13 cellular contexts compared by ENCODE assay signal in the genomic region with DNA sequence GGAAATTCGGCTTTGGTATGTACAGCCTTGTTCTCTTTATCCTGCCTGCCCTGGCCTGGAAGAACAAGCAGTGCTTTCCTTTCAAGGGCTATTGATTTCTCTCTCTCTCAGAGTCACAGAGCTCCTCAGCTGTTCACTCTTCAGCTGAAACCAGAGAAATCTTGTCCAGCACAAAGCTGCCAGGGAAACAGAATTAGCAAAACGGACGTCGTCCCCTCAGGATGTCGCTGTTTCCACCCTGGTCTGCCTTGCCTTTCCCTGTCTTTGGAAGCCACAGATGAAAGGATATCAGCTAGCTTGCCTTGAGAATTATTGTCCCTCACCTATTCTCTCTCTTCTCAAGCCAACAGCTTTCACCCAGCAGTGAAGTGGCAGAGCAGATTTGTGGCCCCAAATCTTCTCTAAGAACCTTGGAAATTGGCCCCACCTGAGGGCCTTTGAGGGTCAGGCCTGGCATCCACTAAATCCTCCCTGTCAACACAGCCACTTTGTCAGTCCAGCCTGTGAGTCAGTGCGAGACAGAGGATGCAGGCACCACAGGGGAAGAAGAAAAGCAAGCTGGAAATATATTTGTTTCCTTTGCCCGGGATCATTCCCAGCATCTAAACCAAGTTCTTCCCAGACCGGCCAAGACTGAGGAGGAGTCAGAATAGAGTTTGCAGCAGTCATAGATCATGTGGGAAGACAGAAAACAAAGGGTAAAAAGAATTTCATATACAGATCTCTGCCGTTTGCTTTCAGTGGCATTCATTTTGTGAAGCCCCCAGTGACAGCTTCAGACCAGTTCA.
DNase-seq lines count a peak whose midpoint lies in the region; TF ChIP-seq lines count a peak whose summit lies in the region.
"Had no signal": no experiment of that assay in that cellular context is flagged by ENCODE, and none has a peak within 500 bp of the region (broad histone marks: within the 10 kb centered on the region; RNA-seq: fewer than 3 reads in every experiment).

No MANE protein-coding gene starts in this region.

- peak; percentile 38 for DNase-seq in DMS79 treated with DMSO at 0.1 percent for 48 hours (lab: John Stamatoyannopoulos, UW)
- DNase-seq in RPMI7951 (ENCODE audit: low read depth) = peak; percentile 6
- DNase-seq in fibroblast of mammary gland (ENCODE audit: low read depth) = peak; percentile 15
- no peak for DNase-seq in prostate gland (ENCODE audit: low spot score)
- no peak for DNase-seq in middle frontal gyrus (ENCODE audit: extremely low spot score, low spot score)
- DNase-seq in stimulated activated CD4-positive, alpha-beta T cell treated with anti-CD3 and anti-CD28 coated beads, Interleukin-2, amount 100 ng/mL, for 48 hours = no peak
- no peak for DNase-seq in NCI-H69 (lab: John Stamatoyannopoulos, UW)
- no peak for DNase-seq in occipital lobe (lab: John Stamatoyannopoulos, UW)
- DNase-seq: cerebellar nuclear complex; stimulated activated CD4-positive, alpha-beta T cell treated with anti-CD3 and anti-CD28 coated beads, Interleukin-4, amount 100 ng/mL, for 1 hour; T-helper 2 cell; trophoblast cell had no signal

- TF ChIP-seq POLR2A in prostate gland (IDR thresholded peaks at IDR 0.05) = no peak

- H3K27me3 ChIP-seq in prostate gland (replicated peaks; ENCODE audit: insufficient read depth) = no peaks in the 10 kb centered on the region
- H3K27me3 ChIP-seq: hepatocyte had no signal

- H3K36me3 ChIP-seq in prostate gland = no peaks in the 10 kb centered on the region

- H3K9me3 ChIP-seq in prostate gland = no peaks in the 10 kb centered on the region

- TF ChIP-seq CTCF in fibroblast of mammary gland (conservative IDR thresholded peaks at IDR 0.05; ENCODE audit: control insufficient read depth, insufficient read depth, low read depth, low read length) (no peak), prostate gland (IDR thresholded peaks at IDR 0.05) (no peak)

- H3K27ac ChIP-seq in prostate gland = peak overlapping the region; percentile 30 to 41
- H3K27ac ChIP-seq: hepatocyte had no signal

- H3K4me3 ChIP-seq in fibroblast of mammary gland (ENCODE audit: control insufficient read depth, low read depth, low read length) (no peak overlapping the region), prostate gland (no peak overlapping the region)
- H3K4me3 ChIP-seq: hepatocyte had no signal

- intact Hi-C loops in prostate gland (cut with DNase I) = loop anchor here (5.0 to 10.0 kb wide), 3 partner anchors 60 to 180 kb away; a partner anchor contains a TSS

- no peaks in the 10 kb centered on the region for H3K4me1 ChIP-seq in prostate gland (replicated peaks)

- WGBS in prostate gland = 76% methylated on average over 7 of the region's 9 CpGs

Comparison
In these comparisons a context has a peak if more than half of its experiments do, and no peak if none do; other contexts are left out.
1. DNase-seq: peak in DMS79 treated with DMSO at 0.1 percent for 48 hours (single experiment), RPMI7951 (single experiment) and fibroblast of mammary gland (single experiment); none in prostate gland (single experiment), middle frontal gyrus (single experiment), stimulated activated CD4-positive, alpha-beta T cell treated with anti-CD3 and anti-CD28 coated beads, Interleukin-2, amount 100 ng/mL, for 48 hours (0 of 2), NCI-H69 (single experiment) and occipital lobe (single experiment).